9 cellular contexts compared by ENCODE assay signal in the genomic region with DNA sequence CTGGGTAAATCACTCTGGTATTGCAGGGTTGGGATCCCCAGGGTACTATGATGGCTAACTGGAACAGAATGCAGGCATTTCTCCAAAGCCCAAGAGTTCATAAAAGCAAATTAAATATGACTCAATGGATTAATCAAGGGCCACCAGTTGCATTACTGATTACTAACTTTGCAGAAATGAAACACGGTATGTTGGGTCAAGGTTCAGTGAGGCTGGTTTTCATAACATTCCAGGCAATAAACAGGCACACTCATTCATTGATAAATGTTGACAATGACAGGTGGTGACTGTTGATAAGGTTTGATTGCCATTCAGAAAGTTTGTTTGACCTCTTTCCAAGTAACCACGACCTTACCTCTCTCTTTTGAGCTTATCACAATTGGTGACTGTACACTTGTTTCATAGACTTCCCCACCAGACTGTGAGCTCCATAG. TPM values are rescaled to one million over a fixed set of nuclear protein-coding genes. Genes with fewer than 3 reads are reported as not detected.
DNase-seq lines count a peak whose midpoint lies in the region; ATAC-seq, FAIRE-seq and TF ChIP-seq lines count a peak whose summit lies in the region.
"Had no signal": no experiment of that assay in that cellular context is flagged by ENCODE, and none has a peak within 500 bp of the region (broad histone marks: within the 10 kb centered on the region; RNA-seq: fewer than 3 reads in every experiment).

No MANE protein-coding gene starts in this region.

- H3K27me3 Mint-ChIP-seq in activated naive CD8-positive, alpha-beta T cell treated with anti-CD3 and anti-CD28 coated beads, Interleukin-2, amount 50 U/mL, for 24 hours = no peaks in the 10 kb centered on the region

- peak overlapping the region; percentile 99 for H3K4me3 ChIP-seq in AG10803 (ENCODE audit: low read length)
- peak overlapping the region; percentile 63 to 95 for H3K4me3 ChIP-seq in kidney (ENCODE audit: low read length in 2 of 2)

- H3K4me1 Mint-ChIP-seq in activated naive CD8-positive, alpha-beta T cell treated with anti-CD3 and anti-CD28 coated beads, Interleukin-2, amount 50 U/mL, for 24 hours = peaks cover 46% of the 10 kb centered on the region

- no peak for FAIRE-seq in kidney (lab: Jason Lieb, UNC)

- H3K4me3 Mint-ChIP-seq in activated naive CD8-positive, alpha-beta T cell treated with anti-CD3 and anti-CD28 coated beads, Interleukin-2, amount 50 U/mL, for 24 hours = peak overlapping the region; percentile 82

- peaks cover 17 to 26% of the 10 kb centered on the region in 2 donors for H3K4me1 ChIP-seq in kidney (ENCODE audit: control insufficient read depth in 1 of 2, insufficient read depth in 1 of 2, low read depth in 1 of 2, low read length in 2 of 2)

- H3K27ac ChIP-seq in kidney (ENCODE audit: low read depth in 2 of 2, low read length in 2 of 2) (peak overlapping the region in 1 of 2 donors; percentile 47), temporal lobe (ENCODE audit: low read depth, low read length) (peak overlapping the region; percentile 47)

- no peaks in the 10 kb centered on the region for H3K9me3 ChIP-seq in kidney (ENCODE audit: control insufficient read depth in 1 of 2, low read length in 2 of 2)

- H3K27ac Mint-ChIP-seq in activated naive CD8-positive, alpha-beta T cell treated with anti-CD3 and anti-CD28 coated beads, Interleukin-2, amount 50 U/mL, for 24 hours = peak overlapping the region; percentile 91

- peak overlapping the region in 1 of 2 donors; percentile 62 for H3K9ac ChIP-seq in kidney (ENCODE audit: low read length in 2 of 2)

- TF ChIP-seq CTCF in AG10803 (conservative IDR thresholded peaks at IDR 0.05; ENCODE audit: low read length) (no peak), kidney (IDR thresholded peaks at IDR 0.05; ENCODE audit: borderline replicate concordance, extremely low read depth, insufficient read depth) (no peak)

- peaks cover 10% of the 10 kb centered on the region for H3K36me3 Mint-ChIP-seq in activated naive CD8-positive, alpha-beta T cell treated with anti-CD3 and anti-CD28 coated beads, Interleukin-2, amount 50 U/mL, for 24 hours (ENCODE audit: low read depth)

- H3K9me3 Mint-ChIP-seq in activated naive CD8-positive, alpha-beta T cell treated with anti-CD3 and anti-CD28 coated beads, Interleukin-2, amount 50 U/mL, for 24 hours = no peaks in the 10 kb centered on the region

- DNase-seq in AG10803 (ENCODE audit: low read depth) (peak; percentile 93), kidney (no peak), GDM1 (lab: John Stamatoyannopoulos, UW) (no peak), NCI-H128 (lab: John Stamatoyannopoulos, UW; ENCODE audit: unreplicated experiment) (no peak), D341Med (ENCODE audit: low spot score) (no peak)
- no peak for DNase-seq in activated naive CD8-positive, alpha-beta T cell treated with anti-CD3 and anti-CD28 coated beads, Interleukin-2, amount 50 U/mL, for 24 hours

- peaks cover 0 to 1% of the 10 kb centered on the region in 2 donors for H3K36me3 ChIP-seq in kidney (ENCODE audit: control insufficient read depth in 1 of 2, insufficient read depth in 2 of 2, low read length in 2 of 2)

- intact Hi-C loops in kidney (cut with DNase I) = no loop called here

- ATAC-seq in HG03097 (IDR thresholded peaks at IDR 0.05; ENCODE audit: low FRiP score, unreplicated experiment) = peak; percentile 8
- ATAC-seq in activated naive CD8-positive, alpha-beta T cell treated with anti-CD3 and anti-CD28 coated beads, Interleukin-2, amount 50 U/mL, for 24 hours = no peak

RNA-seq across cellular contexts. Expression of a gene that starts 0.5 kb away (rescaled TPM):
- total RNA-seq in kidney = 67.8 TPM
- 56.0 TPM for polyA plus RNA-seq in kidney (ENCODE audit: insufficient read depth, low read depth, low replicate concordance)
- 33.4 TPM for total RNA-seq in temporal lobe

RNA-seq across cellular contexts. Expression of a gene that starts 12.0 kb away (rescaled TPM):
- total RNA-seq in kidney (53.5 TPM), temporal lobe (88.0 TPM)
- 105 TPM for polyA plus RNA-seq in kidney (ENCODE audit: insufficient read depth, low read depth, low replicate concordance)

RNA-seq across cellular contexts. Expression of a gene that starts 23.9 kb away (rescaled TPM):
- not detected for total RNA-seq in kidney
- not detected for polyA plus RNA-seq in kidney (ENCODE audit: insufficient read depth, low read depth, low replicate concordance)
- total RNA-seq in temporal lobe = not detected
- total RNA-seq: HT1080 had no signal

RNA-seq across cellular contexts. Expression of a gene that starts 53.7 kb away (rescaled TPM):
- total RNA-seq in kidney = 7.7 TPM
- 0.41 TPM for polyA plus RNA-seq in kidney (ENCODE audit: insufficient read depth, low read depth, low replicate concordance)
- under 0.01 TPM for total RNA-seq in temporal lobe
- total RNA-seq: HT1080 had no signal
